In the genomic region with DNA sequence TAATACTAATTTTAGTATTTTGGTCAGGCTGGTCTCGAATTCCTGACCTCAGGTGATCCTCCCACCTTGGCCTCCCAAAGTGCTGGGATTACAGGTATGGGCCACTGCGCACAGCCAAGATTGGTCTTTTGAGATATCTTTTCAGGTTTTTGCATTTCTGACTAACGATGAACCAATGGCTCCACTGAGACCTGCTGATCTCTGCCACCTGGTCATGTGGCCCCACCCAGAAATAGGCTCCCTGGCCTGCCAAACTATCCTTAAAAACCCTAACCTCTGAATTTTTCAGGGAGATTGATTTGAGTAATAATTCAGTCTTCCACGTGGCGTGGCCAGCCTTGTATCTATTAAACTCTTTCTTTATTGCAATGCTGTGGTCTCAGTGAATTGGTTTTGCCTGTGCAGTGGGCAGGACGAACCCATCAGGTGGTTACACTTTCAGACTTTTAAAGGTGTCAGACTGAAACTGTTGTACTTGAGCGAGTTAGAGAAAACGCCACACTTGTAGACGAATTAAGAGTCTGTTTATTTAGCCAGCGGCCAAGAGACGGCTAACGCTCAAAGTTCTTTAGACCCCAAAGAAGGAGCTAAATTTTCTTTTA, we compare ENCODE assay signal across 13 cellular contexts.
DNase-seq lines count a peak whose midpoint lies in the region; ATAC-seq, FAIRE-seq and TF ChIP-seq lines count a peak whose summit lies in the region.
"Had no signal": no experiment of that assay in that cellular context is flagged by ENCODE, and none has a peak within 500 bp of the region (broad histone marks: within the 10 kb centered on the region; RNA-seq: fewer than 3 reads in every experiment).

No MANE protein-coding gene starts in this region.

- H3K9ac ChIP-seq in OCI-LY3 (ENCODE audit: low read length): peak overlapping the region; percentile 9; the same call in 1 of the 2 replicates

- H2AFZ ChIP-seq in OCI-LY3 (ENCODE audit: low read depth, low read length): peak overlapping the region; percentile 89; the same call in 1 of the 2 replicates

- peaks cover 4% of the 10 kb centered on the region for H3K4me1 Mint-ChIP-seq in endothelial cell (ENCODE audit: unreplicated experiment)
- no peaks in the 10 kb centered on the region for H3K4me1 Mint-ChIP-seq in stimulated activated effector memory CD8-positive, alpha-beta T cell treated with anti-CD3 and anti-CD28 coated beads, Interleukin-12 subunit alpha, Interleukin-12 subunit beta, amount 100 ng/mL, for 72 hours

- peaks cover 5% of the 10 kb centered on the region; the same call in 1 of the 2 replicates for H3K9me3 ChIP-seq in OCI-LY3 (ENCODE audit: insufficient read depth, low read length)
- H3K9me3 ChIP-seq: uterus had no signal

- no peak overlapping the region for H3K27ac ChIP-seq in OCI-LY3 (ENCODE audit: low read length)
- H3K27ac ChIP-seq: uterus had no signal

- TF ChIP-seq POLR2A in GM12892 (IDR thresholded peaks at IDR 0.05; ENCODE audit: low read depth, low read length): no peak

- no peak overlapping the region for H3K4me3 Mint-ChIP-seq in endothelial cell (ENCODE audit: unreplicated experiment)
- no peak overlapping the region for H3K4me3 Mint-ChIP-seq in stimulated activated effector memory CD8-positive, alpha-beta T cell treated with anti-CD3 and anti-CD28 coated beads, Interleukin-12 subunit alpha, Interleukin-12 subunit beta, amount 100 ng/mL, for 72 hours

- peak; percentile 73 for FAIRE-seq in GM12892 (lab: Jason Lieb, UNC)
- FAIRE-seq: G401.6 had no signal

- TF ChIP-seq CTCF in OCI-LY3 (IDR thresholded peaks at IDR 0.05; ENCODE audit: low read depth, low read length) (no peak), endothelial cell (IDR thresholded peaks at IDR 0.05; ENCODE audit: unreplicated experiment) (no peak)

- H3K4me3 ChIP-seq in OCI-LY3 (ENCODE audit: low read length): peak overlapping the region; percentile 54
- H3K4me3 ChIP-seq: lung, uterus had no signal

- DNase-seq in GM12892 (ENCODE audit: insufficient read length) (no peak), endothelial cell (ENCODE audit: low spot score) (no peak), OCI-M2 (lab: John Stamatoyannopoulos, UW; ENCODE audit: unreplicated experiment) (no peak), SHP77 (lab: John Stamatoyannopoulos, UW) (no peak)
- no peak for DNase-seq in stimulated activated effector memory CD8-positive, alpha-beta T cell treated with anti-CD3 and anti-CD28 coated beads, Interleukin-12 subunit alpha, Interleukin-12 subunit beta, amount 100 ng/mL, for 72 hours (ENCODE audit: low spot score in 2 of 2)
- DNase-seq: activated T-cell treated with anti-CD3 and anti-CD28 coated beads, Interleukin-2, amount 50 U/mL, for 1 hour; caudate nucleus; uterus had no signal

- H3K27me3 Mint-ChIP-seq in endothelial cell (ENCODE audit: unreplicated experiment): no peaks in the 10 kb centered on the region

- H3K4me2 ChIP-seq in OCI-LY3 (ENCODE audit: low read length): peak overlapping the region; percentile 70

- ATAC-seq in GM21367 (IDR thresholded peaks at IDR 0.05; ENCODE audit: unreplicated experiment) (peak; percentile 79), HG03039 (IDR thresholded peaks at IDR 0.05; ENCODE audit: unreplicated experiment) (peak; percentile 70)
- ATAC-seq in stimulated activated effector memory CD8-positive, alpha-beta T cell treated with anti-CD3 and anti-CD28 coated beads, Interleukin-12 subunit alpha, Interleukin-12 subunit beta, amount 100 ng/mL, for 72 hours: no peak

- H3K36me3 ChIP-seq in OCI-LY3 (replicated peaks; ENCODE audit: low read depth, low read length): no peaks in the 10 kb centered on the region
- H3K36me3 ChIP-seq: uterus had no signal

- H3K4me1 ChIP-seq in OCI-LY3 (ENCODE audit: low read length): peaks cover 12% of the 10 kb centered on the region
- H3K4me1 ChIP-seq: uterus had no signal

- H3K27ac Mint-ChIP-seq in endothelial cell (ENCODE audit: unreplicated experiment): no peak overlapping the region
- no peak overlapping the region for H3K27ac Mint-ChIP-seq in stimulated activated effector memory CD8-positive, alpha-beta T cell treated with anti-CD3 and anti-CD28 coated beads, Interleukin-12 subunit alpha, Interleukin-12 subunit beta, amount 100 ng/mL, for 72 hours

- no peaks in the 10 kb centered on the region for H3K27me3 ChIP-seq in OCI-LY3 (ENCODE audit: low read depth, low read length)
- H3K27me3 ChIP-seq: uterus had no signal

- no peaks in the 10 kb centered on the region for H4K20me1 ChIP-seq in OCI-LY3 (ENCODE audit: insufficient read depth, low read length)

- no peaks in the 10 kb centered on the region for H3K36me3 Mint-ChIP-seq in endothelial cell (ENCODE audit: low read depth, unreplicated experiment)
- no peaks in the 10 kb centered on the region for H3K36me3 Mint-ChIP-seq in stimulated activated effector memory CD8-positive, alpha-beta T cell treated with anti-CD3 and anti-CD28 coated beads, Interleukin-12 subunit alpha, Interleukin-12 subunit beta, amount 100 ng/mL, for 72 hours

- H3K79me2 ChIP-seq in OCI-LY3 (ENCODE audit: low read length): no peaks in the 10 kb centered on the region

- no peaks in the 10 kb centered on the region for H3K9me3 Mint-ChIP-seq in endothelial cell (ENCODE audit: unreplicated experiment)
- no peaks in the 10 kb centered on the region for H3K9me3 Mint-ChIP-seq in stimulated activated effector memory CD8-positive, alpha-beta T cell treated with anti-CD3 and anti-CD28 coated beads, Interleukin-12 subunit alpha, Interleukin-12 subunit beta, amount 100 ng/mL, for 72 hours
